In the genomic region with DNA sequence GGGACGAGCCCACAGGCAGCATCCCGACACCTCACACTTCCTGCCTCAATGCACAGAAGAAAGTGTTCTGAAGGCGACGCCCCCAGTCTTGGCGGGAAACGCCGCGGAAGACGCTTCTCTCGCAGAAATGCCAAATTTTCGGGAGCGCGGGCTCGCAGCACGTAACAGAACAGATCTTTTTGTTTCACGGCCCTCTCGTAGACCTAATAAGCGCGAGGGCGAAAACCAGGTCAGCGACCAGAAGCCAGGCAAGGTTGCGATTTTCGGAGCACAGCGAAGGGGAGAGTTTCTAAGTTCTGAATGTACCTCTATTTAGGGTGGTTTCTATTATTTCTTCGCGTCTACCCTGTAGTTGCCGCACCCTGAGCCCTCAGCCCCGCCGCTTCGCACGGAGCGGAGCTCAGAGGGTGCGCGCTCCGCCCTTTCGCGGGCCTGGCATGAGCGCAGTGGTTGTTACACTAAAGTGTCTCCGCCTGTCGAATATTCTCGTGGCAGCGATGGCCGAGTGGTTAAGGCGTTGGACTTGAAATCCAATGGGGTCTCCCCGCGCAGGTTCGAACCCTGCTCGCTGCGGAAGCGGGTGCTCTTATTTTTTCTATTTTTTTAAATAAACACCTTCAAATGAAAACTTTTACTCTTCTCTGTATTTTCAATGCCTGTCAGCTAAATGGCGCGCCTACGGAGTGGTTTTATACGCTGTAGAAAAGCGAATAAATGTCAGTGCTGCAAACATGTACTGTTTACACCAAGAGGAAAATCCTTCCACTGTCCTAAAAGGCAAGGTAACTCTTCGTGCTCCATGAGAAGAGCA, we compare ENCODE assay signal across 8 cellular contexts.
DNase-seq lines count a peak whose midpoint lies in the region; ATAC-seq, FAIRE-seq and TF ChIP-seq lines count a peak whose summit lies in the region.

No MANE protein-coding gene starts in this region.

- H3K36me3 Mint-ChIP-seq in progenitor cell of endocrine pancreas (ENCODE audit: insufficient read depth): peaks cover 2% of the 10 kb centered on the region

- intact Hi-C loops in left ventricle myocardium superior (cut with micrococcal nuclease): no loop called here

- no peak for TF ChIP-seq CTCF in progenitor cell of endocrine pancreas (IDR thresholded peaks at IDR 0.05; ENCODE audit: unreplicated experiment)

- ATAC-seq in HG02884 (IDR thresholded peaks at IDR 0.05; ENCODE audit: unreplicated experiment) (peak; percentile 77), left ventricle myocardium superior (peak; percentile 95)

- no peaks in the 10 kb centered on the region for H3K27me3 Mint-ChIP-seq in progenitor cell of endocrine pancreas

- DNase-seq in GM12892 (ENCODE audit: insufficient read length) (peak; percentile 57), NCI-H146 treated with DMSO at 0.1 percent for 48 hours (lab: John Stamatoyannopoulos, UW; ENCODE audit: unreplicated experiment) (peak; percentile 74), T-helper 1 cell (peak; percentile 80 to 98 (median 90)), amygdala (lab: John Stamatoyannopoulos, UW) (peak; percentile 71 to 99 (median 90)), left ventricle myocardium superior (peak; percentile 94), progenitor cell of endocrine pancreas (ENCODE audit: low spot score, unreplicated experiment) (peak; percentile 92), ureter (ENCODE audit: low spot score) (peak; percentile 95)

- H3K9me3 Mint-ChIP-seq in progenitor cell of endocrine pancreas (ENCODE audit: low read depth): no peaks in the 10 kb centered on the region

- FAIRE-seq in GM12892 (lab: Jason Lieb, UNC): peak; percentile 84

- H3K4me3 Mint-ChIP-seq in progenitor cell of endocrine pancreas (ENCODE audit: low read depth): peak overlapping the region; percentile 94

- no peak for TF ChIP-seq POLR2A in GM12892 (IDR thresholded peaks at IDR 0.05; ENCODE audit: low read depth, low read length)

- peak overlapping the region; percentile 100 for H3K27ac Mint-ChIP-seq in progenitor cell of endocrine pancreas

- H3K4me1 Mint-ChIP-seq in progenitor cell of endocrine pancreas (ENCODE audit: low read depth): peaks cover 3% of the 10 kb centered on the region

Comparison
In these comparisons a context has a peak if more than half of its experiments do, and no peak if none do; other contexts are left out.
1. Peak in every context shown above with its lines: DNase-seq and ATAC-seq.